ENCODE assay signal across 9 cellular contexts in genomic region chr2:217979151-217979811, GRCh38. TPM values are rescaled to one million over a fixed set of nuclear protein-coding genes. Genes with fewer than 3 reads are reported as not detected.
A peak's percentile ranks its signal among the peaks of the same experiment; 100 is the strongest.
DNase-seq lines count a peak whose midpoint lies in the region; ATAC-seq and TF ChIP-seq lines count a peak whose summit lies in the region.
"Had no signal": no experiment of that assay in that cellular context is flagged by ENCODE, and none has a peak within 500 bp of the region (broad histone marks: within the 10 kb centered on the region; RNA-seq: fewer than 3 reads in every experiment).

No MANE protein-coding gene starts in this region.

- H2BK5ac ChIP-seq in mesenchymal stem cell (ENCODE audit: low read depth, low read length, poor library complexity, severe bottlenecking), result no peak overlapping the region

- H3K4me1 ChIP-seq in RWPE2 (ENCODE audit: insufficient read depth, poor library complexity, severe bottlenecking), result peaks cover 10% of the 10 kb centered on the region
- peaks cover 13% of the 10 kb centered on the region for H3K4me1 ChIP-seq in fibroblast of lung (ENCODE audit: control insufficient read depth, extremely low read depth, insufficient read depth, low read length)
- H3K4me1 ChIP-seq in mesenchymal stem cell (ENCODE audit: control insufficient read depth, insufficient read depth, low read depth, low read length), result peaks cover 20% of the 10 kb centered on the region
- H3K4me1 ChIP-seq in thoracic aorta (ENCODE audit: control insufficient read depth in 1 of 2, low read depth in 2 of 2), result peaks cover 27 to 71% of the 10 kb centered on the region in 2 donors

- H3K4me3 ChIP-seq in RWPE2 (ENCODE audit: severe bottlenecking), result peak overlapping the region; percentile 15
- peak overlapping the region in 2 of 4 experiments; percentile 26 to 46 for H3K4me3 ChIP-seq in fibroblast of lung (replicated peaks in 1 of 4; ENCODE audit: control extremely low read depth in 1 of 4, insufficient read depth in 1 of 4, low read depth in 3 of 4, low read length in 4 of 4)
- H3K4me3 ChIP-seq in mesenchymal stem cell (ENCODE audit: insufficient read depth in 1 of 2, low read depth in 1 of 2, low read length in 2 of 2), result peak overlapping the region; percentile 37 to 60
- peak overlapping the region; percentile 81 for H3K4me3 ChIP-seq in thoracic aorta
- H3K4me3 ChIP-seq in MG63, result no peak overlapping the region

- H3K36me3 ChIP-seq in RWPE2 (ENCODE audit: low read depth) (no peaks in the 10 kb centered on the region), fibroblast of lung (ENCODE audit: control insufficient read depth, insufficient read depth, low read length) (no peaks in the 10 kb centered on the region), mesenchymal stem cell (ENCODE audit: control insufficient read depth in 1 of 2, insufficient read depth in 2 of 2, low read depth in 1 of 2, low read length in 2 of 2) (peaks cover 3 to 74% of the 10 kb centered on the region in 2 experiments), thoracic aorta (peaks cover 10% of the 10 kb centered on the region), MG63 (peaks cover 6% of the 10 kb centered on the region)

- ATAC-seq in RWPE2 (ENCODE audit: low read depth) (no peak), thoracic aorta (ENCODE audit: insufficient number of reproducible peaks, low FRiP score, low read depth) (peak; percentile 30), HG03175 (IDR thresholded peaks at IDR 0.05; ENCODE audit: unreplicated experiment) (no peak), HG02870 (IDR thresholded peaks at IDR 0.05; ENCODE audit: unreplicated experiment) (no peak), GM18870 (IDR thresholded peaks at IDR 0.05; ENCODE audit: unreplicated experiment) (no peak)

- H3K27me3 ChIP-seq in RWPE2 (ENCODE audit: insufficient read depth, poor library complexity, severe bottlenecking) (no peaks in the 10 kb centered on the region), fibroblast of lung (ENCODE audit: control insufficient read depth, insufficient read depth, low read length) (no peaks in the 10 kb centered on the region), mesenchymal stem cell (ENCODE audit: control insufficient read depth in 1 of 2, insufficient read depth in 1 of 2, low read length in 2 of 2) (no peaks in the 10 kb centered on the region), thoracic aorta (replicated peaks; ENCODE audit: insufficient read depth) (no peaks in the 10 kb centered on the region), MG63 (no peaks in the 10 kb centered on the region)

- TF ChIP-seq CTCF in RWPE2 (IDR thresholded peaks at IDR 0.05; ENCODE audit: poor library complexity, severe bottlenecking) (no peak), fibroblast of lung (conservative IDR thresholded peaks at IDR 0.05 in 1 of 2, IDR thresholded peaks at IDR 0.05 in 1 of 2; ENCODE audit: low read depth in 1 of 2, low read length in 2 of 2) (no peak), thoracic aorta (IDR thresholded peaks at IDR 0.05) (no peak)

- H2AK5ac ChIP-seq in mesenchymal stem cell (ENCODE audit: low read length, severe bottlenecking), result no peak overlapping the region

- H4K8ac ChIP-seq in mesenchymal stem cell (ENCODE audit: low read length), result peak overlapping the region; percentile 59

- no peak overlapping the region for H3K14ac ChIP-seq in mesenchymal stem cell (ENCODE audit: low read length in 2 of 2)

- H3K27ac ChIP-seq in RWPE2 (ENCODE audit: poor library complexity, severe bottlenecking) (no peak overlapping the region), fibroblast of lung (ENCODE audit: insufficient read depth, low read length) (no peak overlapping the region), mesenchymal stem cell (ENCODE audit: low read length, poor library complexity, severe bottlenecking) (no peak overlapping the region), thoracic aorta (peak overlapping the region; percentile 56 to 68)

- no peaks in the 10 kb centered on the region for H4K20me1 ChIP-seq in fibroblast of lung (ENCODE audit: control insufficient read depth, extremely low read depth, insufficient read depth, low read length)

- H2AFZ ChIP-seq in fibroblast of lung (ENCODE audit: low read length) (no peak overlapping the region), mesenchymal stem cell (ENCODE audit: low read depth, low read length) (no peak overlapping the region)

- H3K79me1 ChIP-seq in mesenchymal stem cell (replicated peaks; ENCODE audit: low read length, poor library complexity, severe bottlenecking), result peaks cover 6% of the 10 kb centered on the region

- peak overlapping the region; percentile 25 for H4K91ac ChIP-seq in mesenchymal stem cell (ENCODE audit: low read length)

- DNase-seq in RWPE2 (ENCODE audit: low spot score) (no peak), fibroblast of lung (ENCODE audit: low read depth in 2 of 2) (peak; percentile 59 to 73), mesenchymal stem cell (peak; percentile 62), thoracic aorta (ENCODE audit: low spot score) (no peak), MG63 (no peak)
- DNase-seq: activated CD8-positive, alpha-beta memory T cell treated with anti-CD3 and anti-CD28 coated beads, Interleukin-2, amount 50 U/mL, for 4 hours had no signal

- peak overlapping the region; percentile 80 for H2BK15ac ChIP-seq in mesenchymal stem cell (ENCODE audit: low read depth, poor library complexity, severe bottlenecking)

- H2BK12ac ChIP-seq in mesenchymal stem cell (ENCODE audit: low read length in 2 of 2), result no peak overlapping the region

- H3K4ac ChIP-seq in mesenchymal stem cell (ENCODE audit: low read depth in 1 of 2, low read length in 2 of 2), result no peak overlapping the region

- H2BK120ac ChIP-seq in mesenchymal stem cell (ENCODE audit: low read depth, low read length), result peak overlapping the region; percentile 52

- H3K23ac ChIP-seq in mesenchymal stem cell (ENCODE audit: low read length in 2 of 2), result no peak overlapping the region

- 17% methylated on average over 8 of the region's 10 CpGs for WGBS in mesenchymal stem cell

- peak overlapping the region; percentile 44 to 52 for H3K18ac ChIP-seq in mesenchymal stem cell (ENCODE audit: low read depth in 1 of 2, low read length in 2 of 2)

- no peaks in the 10 kb centered on the region for H3K9me3 ChIP-seq in RWPE2 (ENCODE audit: severe bottlenecking)
- H3K9me3 ChIP-seq in fibroblast of lung (ENCODE audit: control insufficient read depth, insufficient read depth, low read depth, low read length), result no peaks in the 10 kb centered on the region
- no peaks in the 10 kb centered on the region for H3K9me3 ChIP-seq in mesenchymal stem cell (ENCODE audit: control insufficient read depth, low read length)
- no peaks in the 10 kb centered on the region for H3K9me3 ChIP-seq in thoracic aorta
- no peaks in the 10 kb centered on the region for H3K9me3 ChIP-seq in MG63

- no peak overlapping the region for H3K9ac ChIP-seq in fibroblast of lung (ENCODE audit: insufficient read depth, low read length)
- peak overlapping the region; percentile 59 for H3K9ac ChIP-seq in mesenchymal stem cell (ENCODE audit: low read length)

- H3K4me2 ChIP-seq in fibroblast of lung (ENCODE audit: extremely low read depth, insufficient read depth, low read length) (peak overlapping the region; percentile 17), mesenchymal stem cell (ENCODE audit: low read length, poor library complexity, severe bottlenecking) (peak overlapping the region; percentile 80)

- no peaks in the 10 kb centered on the region for H3K79me2 ChIP-seq in fibroblast of lung (ENCODE audit: control insufficient read depth, insufficient read depth, low read length)

RNA-seq across cellular contexts. Expression of gene TNS1, which starts 23.5 kb away (rescaled TPM):
- total RNA-seq in fibroblast of lung, result 44.4 and 49.1 TPM in 2 replicates
- 13.9 and 47.1 TPM in 2 replicates for polyA plus RNA-seq in fibroblast of lung
- 24.7 and 106 TPM in 2 replicates for polyA plus RNA-seq in fibroblast of lung (2012)
- 212 and 695 TPM in 2 replicates for polyA minus RNA-seq in fibroblast of lung (ENCODE audit: low replicate concordance)
- polyA plus RNA-seq in mesenchymal stem cell (2013, experiment 1 of 2), result 6.3 TPM
- polyA plus RNA-seq in mesenchymal stem cell (2013, experiment 2 of 2), result 5.1 TPM
- total RNA-seq in thoracic aorta, result 1,000 to 10,000 TPM; 1,836 to 2,296 TPM
- 13.4 and 17.6 TPM in 2 replicates for total RNA-seq in MG63 (2014; rRNA removed; shearing (Covaris generic); ENCODE audit: low replicate concordance)

Comparison
In these comparisons a context has a peak if more than half of its experiments do, and no peak if none do; other contexts are left out.
1. DNase-seq: peak in fibroblast of lung (2 of 2) and mesenchymal stem cell (single experiment); none in RWPE2 (single experiment), thoracic aorta (single experiment) and MG63 (single experiment).
2. H3K27ac ChIP-seq: peak in thoracic aorta (2 of 2); none in RWPE2 (single experiment), fibroblast of lung (single experiment) and mesenchymal stem cell (single experiment).
3. RNA of gene TNS1, which starts 23.5 kb away (total RNA-seq): 1,836 to 2,296 TPM in thoracic aorta; 44.4 to 49.1 TPM in fibroblast of lung and 13.4 to 17.6 TPM in MG63; every median in the first group is over 10 times any median in the second.